In genomic region chr19:41666075-41666474, GRCh38 we compare ENCODE assay signal across 32 cellular contexts. TPM values are rescaled to one million over a fixed set of nuclear protein-coding genes. Genes with fewer than 3 reads are reported as not detected.
"Had no signal": no experiment of that assay in that cellular context is flagged by ENCODE, and none has a peak within 500 bp of the region (broad histone marks: within the 10 kb centered on the region; RNA-seq: fewer than 3 reads in every experiment).

No MANE protein-coding gene starts in this region.

- H2AFZ ChIP-seq: neural progenitor cell, parathyroid adenoma had no signal

- H3K4me3 ChIP-seq: neural progenitor cell, ovary, psoas muscle, skin epidermis, smooth muscle cell, spleen, stomach, thoracic aorta, thyroid gland, tibial nerve, upper lobe of left lung, uterus had no signal

- ATAC-seq: naive thymus-derived CD4-positive, alpha-beta T cell; natural killer cell; psoas muscle; right cardiac atrium; sciatic nerve; stimulated activated effector memory CD8-positive, alpha-beta T cell treated with anti-CD3 and anti-CD28 coated beads, Interleukin-12 subunit alpha, Interleukin-12 subunit beta, amount 100 ng/mL, for 72 hours; stimulated activated naive B cell treated with anti-CD40 and anti-IgM and Interleukin-4, amounts not matched to agents 10 μg/mL and 1 μg/mL and 100 μg/mL, for 72 hours had no signal

- H3K79me2 ChIP-seq: parathyroid adenoma had no signal

- H3K4me1 ChIP-seq: neural progenitor cell, parathyroid adenoma, psoas muscle, spleen, stomach, thyroid gland, tibial nerve, upper lobe of left lung, uterus had no signal

- DNase-seq: naive thymus-derived CD4-positive, alpha-beta T cell; natural killer cell; occipital lobe; ovary; posterior cingulate gyrus; psoas muscle; right cardiac atrium; spleen; stimulated activated CD4-positive, alpha-beta T cell treated with anti-CD3 and anti-CD28 coated beads, Interleukin-12 subunit alpha, Interleukin-12 subunit beta, amount 100 ng/mL, for 4 hours; stimulated activated CD4-positive, alpha-beta T cell treated with anti-CD3 and anti-CD28 coated beads, Interleukin-1b, Interleukin-23, amount 100 ng/mL, for 48 hours; stimulated activated CD4-positive, alpha-beta T cell treated with anti-CD3 and anti-CD28 coated beads, Interleukin-4, amount 100 ng/mL, for 1 hour; stimulated activated naive B cell treated with anti-CD40 and anti-IgM and Interleukin-4, amounts not matched to agents 10 μg/mL and 1 μg/mL and 100 μg/mL, for 72 hours; stimulated activated naive CD4-positive, alpha-beta T cell treated with Interleukin-2 at 50 U/mL for 16 hours; stomach; thyroid gland; trophoblast cell; upper lobe of left lung; uterus had no signal

- H3K27ac ChIP-seq: neural progenitor cell, ovary, parathyroid adenoma, psoas muscle, skin epidermis, spleen, stomach, thoracic aorta, thyroid gland, tibial nerve, upper lobe of left lung, uterus had no signal

- H3K27me3 ChIP-seq: neural progenitor cell, ovary, thyroid gland, tibial nerve, upper lobe of left lung, uterus had no signal

- H3K36me3 ChIP-seq: neural progenitor cell, ovary, spleen, stomach, thoracic aorta, thyroid gland, tibial nerve, upper lobe of left lung, uterus had no signal

- H3K9me3 ChIP-seq: ovary, thyroid gland had no signal

- H3K4me2 ChIP-seq: neural progenitor cell, smooth muscle cell had no signal

- H3K9ac ChIP-seq: neural progenitor cell, parathyroid adenoma had no signal

RNA-seq across cellular contexts. Expression of gene CEACAM7, which starts 22.0 kb away (rescaled TPM):
- total RNA-seq: naive thymus-derived CD4-positive, alpha-beta T cell; natural killer cell; occipital lobe; osteoblast; progenitor cell of endocrine pancreas; renal cortical epithelial cell; right cardiac atrium; sciatic nerve; smooth muscle cell; spleen; temporal lobe; thoracic aorta; thyroid gland; tibial nerve; urinary bladder had no signal
- polyA plus RNA-seq: naive thymus-derived CD4-positive, alpha-beta T cell; neural cell; ovary; right cardiac atrium; smooth muscle cell; urinary bladder had no signal

RNA-seq across cellular contexts. Expression of gene CEACAM4, which starts 39.2 kb away (rescaled TPM):
- total RNA-seq: occipital lobe, osteoblast, progenitor cell of endocrine pancreas, renal cortical epithelial cell, smooth muscle cell, temporal lobe, urinary bladder had no signal
- polyA plus RNA-seq: naive thymus-derived CD4-positive, alpha-beta T cell; neural cell; smooth muscle cell had no signal

RNA-seq across cellular contexts. Expression of gene CEACAM5, which starts 42.4 kb away (rescaled TPM):
- total RNA-seq: naive thymus-derived CD4-positive, alpha-beta T cell; natural killer cell; occipital lobe; osteoblast; progenitor cell of endocrine pancreas; renal cortical epithelial cell; right cardiac atrium; smooth muscle cell; thoracic aorta; tibial nerve; urinary bladder had no signal
- polyA plus RNA-seq: naive thymus-derived CD4-positive, alpha-beta T cell; neural cell; ovary; smooth muscle cell; urinary bladder had no signal
